In genomic region chr10:73423309-73423708, GRCh38 we compare ENCODE assay signal across 15 cellular contexts. TPM values are rescaled to one million over a fixed set of nuclear protein-coding genes. Genes with fewer than 3 reads are reported as not detected.
A peak's percentile ranks its signal among the peaks of the same experiment; 100 is the strongest.
DNase-seq lines count a peak whose midpoint lies in the region; ATAC-seq and TF ChIP-seq lines count a peak whose summit lies in the region.
"Had no signal": no experiment of that assay in that cellular context is flagged by ENCODE, and none has a peak within 500 bp of the region (broad histone marks: within the 10 kb centered on the region; RNA-seq: fewer than 3 reads in every experiment).

No MANE protein-coding gene starts in this region.

- no peaks in the 10 kb centered on the region for H3K9me3 ChIP-seq in T-helper 17 cell (ENCODE audit: control insufficient read depth, low read length, poor library complexity, severe bottlenecking)
- H3K9me3 ChIP-seq: A549, Caco-2 had no signal

- H3K27ac ChIP-seq in RWPE1, result no peak overlapping the region
- H3K27ac ChIP-seq: 22Rv1, A549, C4-2B had no signal

- POLR2A ChIA-PET in activated CD4-positive, alpha-beta T cell treated with anti-CD3 and anti-CD28 coated beads for 36 hours (lab: Charles Lee), result interaction anchor here (0.6 to 0.7 kb wide), 3 partner anchors 17 to 377 kb away, joined by 3 to 4 read pairs (median 4); no protein-coding TSS in a partner anchor
- POLR2A ChIA-PET in RWPE1 (lab: Yijun Ruan, JAX; ENCODE audit: low non-redundant PET), result interaction anchor here (0.6 kb wide), 1 partner anchor 54 kb away, joined by 5 read pairs; no protein-coding TSS in a partner anchor

- H3K27ac Mint-ChIP-seq in activated CD4-positive, alpha-beta T cell treated with anti-CD3 and anti-CD28 coated beads for 36 hours, result peak overlapping the region; percentile 21
- peak overlapping the region; percentile 25 for H3K27ac Mint-ChIP-seq in activated naive CD4-positive, alpha-beta T cell treated with anti-CD3 and anti-CD28 coated beads for 36 hours
- H3K27ac Mint-ChIP-seq in T-helper 17 cell, result peak overlapping the region; percentile 29
- peak overlapping the region; percentile 43 for H3K27ac Mint-ChIP-seq in memory B cell
- H3K27ac Mint-ChIP-seq: CD4-positive, alpha-beta T cell; H9 had no signal

- no peak for TF ChIP-seq CTCF in RWPE1 (conservative IDR thresholded peaks at IDR 0.05; ENCODE audit: low read depth)

- no peaks in the 10 kb centered on the region for H3K27me3 Mint-ChIP-seq in activated CD4-positive, alpha-beta T cell treated with anti-CD3 and anti-CD28 coated beads for 36 hours
- H3K27me3 Mint-ChIP-seq in activated naive CD4-positive, alpha-beta T cell treated with anti-CD3 and anti-CD28 coated beads for 36 hours (ENCODE audit: low read depth), result no peaks in the 10 kb centered on the region
- H3K27me3 Mint-ChIP-seq in T-helper 17 cell (no peaks in the 10 kb centered on the region), memory B cell (no peaks in the 10 kb centered on the region)
- H3K27me3 Mint-ChIP-seq: CD4-positive, alpha-beta T cell had no signal

- intact Hi-C loops in activated CD4-positive, alpha-beta T cell treated with anti-CD3 and anti-CD28 coated beads for 36 hours (cut with DNase I, micrococcal nuclease), result no loop called here
- intact Hi-C loops in activated naive CD4-positive, alpha-beta T cell treated with anti-CD3 and anti-CD28 coated beads for 36 hours (cut with micrococcal nuclease), result no loop called here

- no peak for DNase-seq in activated CD4-positive, alpha-beta T cell treated with anti-CD3 and anti-CD28 coated beads for 36 hours
- DNase-seq in activated CD4-positive, alpha-beta T cell treated with anti-CD3 and anti-CD28 coated beads, Interleukin-2, amount 50 U/mL, for 1 hour, result no peak
- no peak for DNase-seq in activated naive CD4-positive, alpha-beta T cell treated with anti-CD3 and anti-CD28 coated beads for 36 hours
- no peak for DNase-seq in activated naive CD4-positive, alpha-beta T cell treated with Interleukin-2 at 50 U/mL for 16 hours
- DNase-seq in T-helper 17 cell (no peak), memory B cell (ENCODE audit: low spot score in 2 of 2) (no peak), NCI-H2107 (lab: John Stamatoyannopoulos, UW) (no peak), RWPE1 (ENCODE audit: low spot score) (no peak)
- DNase-seq: AML-193; Caco-2; CD4-positive, alpha-beta T cell; H9 had no signal

- H3K9me3 Mint-ChIP-seq in activated CD4-positive, alpha-beta T cell treated with anti-CD3 and anti-CD28 coated beads for 36 hours (ENCODE audit: low read depth), result no peaks in the 10 kb centered on the region
- H3K9me3 Mint-ChIP-seq in activated naive CD4-positive, alpha-beta T cell treated with anti-CD3 and anti-CD28 coated beads for 36 hours, result no peaks in the 10 kb centered on the region
- no peaks in the 10 kb centered on the region for H3K9me3 Mint-ChIP-seq in memory B cell
- H3K9me3 Mint-ChIP-seq: CD4-positive, alpha-beta T cell; H9 had no signal

- H3K4me1 Mint-ChIP-seq in activated CD4-positive, alpha-beta T cell treated with anti-CD3 and anti-CD28 coated beads for 36 hours, result peaks cover 8% of the 10 kb centered on the region
- peaks cover 11% of the 10 kb centered on the region for H3K4me1 Mint-ChIP-seq in activated naive CD4-positive, alpha-beta T cell treated with anti-CD3 and anti-CD28 coated beads for 36 hours (ENCODE audit: low read depth)
- H3K4me1 Mint-ChIP-seq in T-helper 17 cell (no peaks in the 10 kb centered on the region), memory B cell (peaks cover 12% of the 10 kb centered on the region)
- H3K4me1 Mint-ChIP-seq: H9 had no signal

- peak; percentile 66 for ATAC-seq in activated CD4-positive, alpha-beta T cell treated with anti-CD3 and anti-CD28 coated beads for 36 hours
- ATAC-seq in T-helper 17 cell (no peak), memory B cell (ENCODE audit: low read depth) (no peak)
- ATAC-seq: A549 had no signal

- peaks cover 33% of the 10 kb centered on the region for H3K36me3 Mint-ChIP-seq in activated CD4-positive, alpha-beta T cell treated with anti-CD3 and anti-CD28 coated beads for 36 hours (ENCODE audit: low read depth)
- H3K36me3 Mint-ChIP-seq in activated naive CD4-positive, alpha-beta T cell treated with anti-CD3 and anti-CD28 coated beads for 36 hours (ENCODE audit: low read depth), result peaks cover 23% of the 10 kb centered on the region
- peaks cover 14% of the 10 kb centered on the region for H3K36me3 Mint-ChIP-seq in T-helper 17 cell (ENCODE audit: low read depth)
- H3K36me3 Mint-ChIP-seq in memory B cell, result peaks cover 25% of the 10 kb centered on the region

- H3K4me3 Mint-ChIP-seq in activated CD4-positive, alpha-beta T cell treated with anti-CD3 and anti-CD28 coated beads for 36 hours, result no peak overlapping the region
- no peak overlapping the region for H3K4me3 Mint-ChIP-seq in activated naive CD4-positive, alpha-beta T cell treated with anti-CD3 and anti-CD28 coated beads for 36 hours
- no peak overlapping the region for H3K4me3 Mint-ChIP-seq in T-helper 17 cell
- H3K4me3 Mint-ChIP-seq in memory B cell, result no peak overlapping the region
- H3K4me3 Mint-ChIP-seq: CD4-positive, alpha-beta T cell; H9 had no signal

- CTCF ChIA-PET in activated CD4-positive, alpha-beta T cell treated with anti-CD3 and anti-CD28 coated beads for 36 hours (lab: Charles Lee), result no interaction called here
- CTCF ChIA-PET in activated naive CD4-positive, alpha-beta T cell treated with anti-CD3 and anti-CD28 coated beads for 36 hours (lab: Charles Lee), result no interaction called here
- CTCF ChIA-PET in RWPE1 (lab: Yijun Ruan, JAX), result interaction anchor here (0.6 to 0.7 kb wide), 3 partner anchors 206 to 1043 kb away, joined by 3 to 5 read pairs (median 4); no protein-coding TSS in a partner anchor

RNA-seq across cellular contexts. Expression of gene ANXA7, which starts 9.5 kb away (rescaled TPM):
- 100 to 1,000 TPM in 1 of 2 experiments, 10 to 100 TPM in 1; 94.6 to 118 TPM for total RNA-seq in activated CD4-positive, alpha-beta T cell treated with anti-CD3 and anti-CD28 coated beads for 36 hours
- total RNA-seq in activated naive CD4-positive, alpha-beta T cell treated with anti-CD3 and anti-CD28 coated beads for 36 hours, result 100 to 1,000 TPM; 130 to 134 TPM
- 100 to 1,000 TPM in 1 of 2 donors, 10 to 100 TPM in 1; 94.9 to 117 TPM for total RNA-seq in T-helper 17 cell

RNA-seq across cellular contexts. Expression of gene MSS51, which starts 10.1 kb away (rescaled TPM):
- 1 to 10 TPM; 1.9 to 2.4 TPM for total RNA-seq in activated CD4-positive, alpha-beta T cell treated with anti-CD3 and anti-CD28 coated beads for 36 hours
- total RNA-seq in activated naive CD4-positive, alpha-beta T cell treated with anti-CD3 and anti-CD28 coated beads for 36 hours, result 1 to 10 TPM; 1.6 to 1.9 TPM
- 1 to 10 TPM; 2.2 to 2.6 TPM for total RNA-seq in T-helper 17 cell
